18 cellular contexts compared by ENCODE assay signal in genomic region chr19:54429545-54430227, GRCh38. TPM values are rescaled to one million over a fixed set of nuclear protein-coding genes. Genes with fewer than 3 reads are reported as not detected.
DNase-seq lines count a peak whose midpoint lies in the region; ATAC-seq and TF ChIP-seq lines count a peak whose summit lies in the region.
"Had no signal": no experiment of that assay in that cellular context is flagged by ENCODE, and none has a peak within 500 bp of the region (broad histone marks: within the 10 kb centered on the region; RNA-seq: fewer than 3 reads in every experiment).

No MANE protein-coding gene starts in this region.

- no peak overlapping the region for H3K18ac ChIP-seq in H9 (ENCODE audit: insufficient read length, low read depth, low read length)

- H3K4me3 ChIP-seq in BLaER1 treated with 17β-estradiol and CSF1 and Interleukin-3, amounts not matched to agents 10 nM and 100 nM, result peak overlapping the region in 5 of 10 experiments; percentile 49 to 66 (median 58); a peak in 6 of 20 replicates

- no peak overlapping the region for H4K5ac ChIP-seq in H9 (ENCODE audit: insufficient read length, low read depth, low read length)

- H3K4me1 Mint-ChIP-seq in H9 (peaks cover 24 to 33% of the 10 kb centered on the region in 2 experiments), neural crest cell (peaks cover 36% of the 10 kb centered on the region)

- no peak overlapping the region for H3K23ac ChIP-seq in H9 (ENCODE audit: insufficient read length, low read depth, low read length)

- H3K56ac ChIP-seq in H9 (ENCODE audit: insufficient read length, low read depth, low read length), result no peak overlapping the region

- no peak overlapping the region for H2BK5ac ChIP-seq in H9 (ENCODE audit: insufficient read length, low read length)

- H3K27me3 ChIP-seq in BLaER1 treated with 17β-estradiol and CSF1 and Interleukin-3, amounts not matched to agents 10 nM and 100 nM, result peaks cover 0 to 16% (median 0%) of the 10 kb centered on the region in 11 experiments; a peak in 4 of 22 replicates
- no peaks in the 10 kb centered on the region; the same call in 1 of the 2 replicates for H3K27me3 ChIP-seq in H9 (ENCODE audit: insufficient read depth, low read length)

- H2AK5ac ChIP-seq in H9 (ENCODE audit: insufficient read length, low read length), result no peak overlapping the region

- H3K27ac Mint-ChIP-seq in H9, result peak overlapping the region in 2 of 3 experiments; percentile 47 to 90; a peak in 3 of 7 replicates
- H3K27ac Mint-ChIP-seq in neural crest cell (ENCODE audit: unreplicated experiment), result peak overlapping the region; percentile 67
- H3K27ac Mint-ChIP-seq: activated B cell treated with CpG ODN at 0.5 μM for 24 hours, IgD-negative memory B cell had no signal

- no peak overlapping the region for H2BK15ac ChIP-seq in H9 (ENCODE audit: low read depth, low read length)

- H3K9me3 ChIP-seq in BLaER1 treated with 17β-estradiol and CSF1 and Interleukin-3, amounts not matched to agents 10 nM and 100 nM (replicated peaks in 1 of 11), result no peaks in the 10 kb centered on the region
- H3K9me3 ChIP-seq in H9 (ENCODE audit: control insufficient read depth, low read depth, low read length), result no peaks in the 10 kb centered on the region
- H3K9me3 ChIP-seq: vagina had no signal

- no peak overlapping the region for H2AFZ ChIP-seq in H9 (ENCODE audit: low read length)

- no peak overlapping the region for H2BK12ac ChIP-seq in H9 (ENCODE audit: insufficient read length, low read depth, low read length)

- no CpG with 5 or more reads among the region's 13 CpGs for WGBS in H9 (ENCODE audit: extremely low coverage, insufficient read length, low lambda C conversion rate)

- ATAC-seq in HG02885 (IDR thresholded peaks at IDR 0.05; ENCODE audit: poor library complexity, unreplicated experiment) (no peak), HG02759 (IDR thresholded peaks at IDR 0.05; ENCODE audit: unreplicated experiment) (no peak)

- no peaks in the 10 kb centered on the region for H3K79me1 ChIP-seq in H9 (ENCODE audit: insufficient read depth, low read depth, low read length, poor library complexity, severe bottlenecking)

- peaks cover 12 to 52% (median 39%) of the 10 kb centered on the region in 10 experiments; a peak in 18 of 20 replicates for H3K4me1 ChIP-seq in BLaER1 treated with 17β-estradiol and CSF1 and Interleukin-3, amounts not matched to agents 10 nM and 100 nM
- H3K4me1 ChIP-seq in H9 (ENCODE audit: insufficient read depth, low read length), result no peaks in the 10 kb centered on the region

- no peak for DNase-seq in H9
- DNase-seq in caudate nucleus (lab: John Stamatoyannopoulos, UW), result no peak
- DNase-seq in neural crest cell (ENCODE audit: low read depth, low spot score), result no peak
- no peak for DNase-seq in NCI-H82 (lab: John Stamatoyannopoulos, UW)
- no peak for DNase-seq in HPDE6-E6E7 (ENCODE audit: extremely low spot score)
- DNase-seq: activated B cell treated with CpG ODN at 0.5 μM for 24 hours, cortex of kidney, GOT3, head of caudate nucleus had no signal

- no peaks in the 10 kb centered on the region for H3K79me2 ChIP-seq in H9 (ENCODE audit: insufficient read depth, low read length)

- H4K91ac ChIP-seq in H9 (ENCODE audit: insufficient read length, low read depth, low read length), result no peak overlapping the region

- H3K36me3 Mint-ChIP-seq in H9 (ENCODE audit: insufficient read depth in 1 of 3, low read depth in 3 of 3), result peaks cover 9 to 37% (median 37%) of the 10 kb centered on the region in 3 experiments; a peak in 6 of 7 replicates
- H3K36me3 Mint-ChIP-seq in neural crest cell (ENCODE audit: low read depth), result peaks cover 13% of the 10 kb centered on the region
- H3K36me3 Mint-ChIP-seq: IgD-negative memory B cell had no signal

- H3K27ac ChIP-seq in BLaER1 treated with 17β-estradiol and CSF1 and Interleukin-3, amounts not matched to agents 10 nM and 100 nM, result peak overlapping the region in 1 of 11 experiments; percentile 6; a peak in 1 of 22 replicates
- H3K27ac ChIP-seq in H9 (ENCODE audit: insufficient read length, low read depth, low read length) (no peak overlapping the region), caudate nucleus (ENCODE audit: low read depth, low read length) (peak overlapping the region; percentile 87)
- H3K27ac ChIP-seq: RWPE1, skin epidermis, vagina had no signal

- no peak overlapping the region for H2BK20ac ChIP-seq in H9 (ENCODE audit: low read depth, low read length, poor library complexity, severe bottlenecking)

- peaks cover 74% of the 10 kb centered on the region for H3K27me3 Mint-ChIP-seq in H9 (ENCODE audit: low read depth)
- peaks cover 6% of the 10 kb centered on the region for H3K27me3 Mint-ChIP-seq in neural crest cell (ENCODE audit: low read depth)

- H3K4ac ChIP-seq in H9 (ENCODE audit: low read depth, low read length), result no peak overlapping the region

- peaks cover 3% of the 10 kb centered on the region for H3K23me2 ChIP-seq in H9 (ENCODE audit: insufficient read length, low read depth, low read length, poor library complexity, severe bottlenecking)

- no peak overlapping the region for H3K14ac ChIP-seq in H9 (ENCODE audit: insufficient read depth, low read length)

- no peak overlapping the region for H4K8ac ChIP-seq in H9 (replicated peaks; ENCODE audit: insufficient read length, low read depth, low read length)

- peak overlapping the region in 6 of 11 experiments; percentile 42 to 69 (median 59); a peak in 9 of 22 replicates for H3K9ac ChIP-seq in BLaER1 treated with 17β-estradiol and CSF1 and Interleukin-3, amounts not matched to agents 10 nM and 100 nM
- H3K9ac ChIP-seq in H9 (ENCODE audit: extremely low read depth, insufficient read length, low read length), result no peak overlapping the region

- H4K20me1 ChIP-seq in BLaER1 treated with 17β-estradiol and CSF1 and Interleukin-3, amounts not matched to agents 10 nM and 100 nM, result peaks cover 2 to 41% (median 10%) of the 10 kb centered on the region in 11 experiments; a peak in 13 of 22 replicates
- H4K20me1 ChIP-seq in H9 (ENCODE audit: control insufficient read depth, insufficient read depth, insufficient read length), result no peaks in the 10 kb centered on the region

- H3K36me3 ChIP-seq in BLaER1 treated with 17β-estradiol and CSF1 and Interleukin-3, amounts not matched to agents 10 nM and 100 nM, result peaks cover 0 to 9% (median 6%) of the 10 kb centered on the region in 11 experiments; a peak in 10 of 22 replicates
- H3K36me3 ChIP-seq: vagina had no signal

- H3T11ph ChIP-seq in H9 (ENCODE audit: low read length), result no peak overlapping the region

- no peak overlapping the region for H2BK120ac ChIP-seq in H9 (ENCODE audit: low read depth, low read length, poor library complexity, severe bottlenecking)

- H3K9me3 Mint-ChIP-seq in H9 (peaks cover 0 to 3% of the 10 kb centered on the region in 2 experiments; a peak in 1 of 5 replicates), neural crest cell (no peaks in the 10 kb centered on the region)
- H3K9me3 Mint-ChIP-seq: activated B cell treated with CpG ODN at 0.5 μM for 24 hours, IgD-negative memory B cell had no signal

- peak overlapping the region; percentile 31 to 51; a peak in 3 of 5 replicates for H3K4me3 Mint-ChIP-seq in H9
- peak overlapping the region; percentile 70 for H3K4me3 Mint-ChIP-seq in neural crest cell
- H3K4me3 Mint-ChIP-seq: activated B cell treated with CpG ODN at 0.5 μM for 24 hours had no signal

- TF ChIP-seq CTCF in H9 (conservative IDR thresholded peaks at IDR 0.05) (0 out of 3 replicates have a peak, but pooled peaks have one; percentile 18), neural crest cell (conservative IDR thresholded peaks at IDR 0.05) (no peak)

- peak overlapping the region; percentile 80 to 96 (median 90); a peak in 21 of 22 replicates for H3K4me2 ChIP-seq in BLaER1 treated with 17β-estradiol and CSF1 and Interleukin-3, amounts not matched to agents 10 nM and 100 nM
- peak overlapping the region; percentile 41 for H3K4me2 ChIP-seq in H9 (ENCODE audit: insufficient read depth, insufficient read length, low read length)

RNA-seq across cellular contexts. Expression of gene TTYH1, which starts 14.4 kb away (rescaled TPM):
- 43.1 and 47.1 TPM in 2 replicates for total RNA-seq in H9 (2021)
- 180 and 207 TPM in 2 replicates for total RNA-seq in neural crest cell
- total RNA-seq: activated B cell treated with CpG ODN at 0.5 μM for 24 hours, kidney epithelial cell, osteocyte had no signal

RNA-seq across cellular contexts. Expression of gene LENG8, which starts 19.3 kb away (rescaled TPM):
- total RNA-seq in H9 (2021) (133 and 148 TPM in 2 replicates), neural crest cell (157 and 161 TPM in 2 replicates)

RNA-seq across cellular contexts. Expression of gene LENG9, which starts 33.9 kb away (rescaled TPM):
- total RNA-seq in H9 (2021), result 3.7 and 3.8 TPM in 2 replicates
- total RNA-seq in neural crest cell, result 2.5 and 3.0 TPM in 2 replicates

RNA-seq across cellular contexts. Expression of gene CDC42EP5, which starts 43.4 kb away (rescaled TPM):
- total RNA-seq in H9 (2021) (1.6 and 2.9 TPM in 2 replicates), neural crest cell (6.7 and 7.7 TPM in 2 replicates)
- total RNA-seq: activated B cell treated with CpG ODN at 0.5 μM for 24 hours had no signal
